Comparison of ENCODE assay signal across 1 cellular context in genomic region chr1:234600418-234601216, GRCh38.
TF ChIP-seq lines count a peak whose summit lies in the region.

No MANE protein-coding gene starts in this region.

TF ChIP-seq in K562, 482 proteins besides CTCF, POLR2A, EP300 and RAD21 (continued from another document and continues in another):
- TF ChIP-seq CREB5 (CRISPR knock-in tag; IDR thresholded peaks at IDR 0.05): 0 out of 2 replicates have a peak, but pooled peaks have one; percentile 43
- no peak for TF ChIP-seq ZKSCAN3 (CRISPR knock-in tag; IDR thresholded peaks at IDR 0.05)
- TF ChIP-seq ARID1B (IDR thresholded peaks at IDR 0.05): no peak
- TF ChIP-seq POLR3A (IDR thresholded peaks at IDR 0.05; ENCODE audit: borderline replicate concordance, extremely low read depth, insufficient read depth, insufficient read length): no peak
- no peak for TF ChIP-seq ETV1 (tag; conservative IDR thresholded peaks at IDR 0.05; ENCODE audit: low read depth)
- TF ChIP-seq HOXB6 (CRISPR knock-in tag; IDR thresholded peaks at IDR 0.05; ENCODE audit: borderline replicate concordance): 0 out of 2 replicates have a peak, but pooled peaks have one; percentile 51
- TF ChIP-seq MTA2 (IDR thresholded peaks at IDR 0.05; ENCODE audit: low read depth): no peak
- peak; percentile 4; the same call in 1 of the 2 replicates for TF ChIP-seq SMAD4 (CRISPR knock-in tag; conservative IDR thresholded peaks at IDR 0.05)
- TF ChIP-seq THAP12 (CRISPR knock-in tag; IDR thresholded peaks at IDR 0.05): no peak
- no peak for TF ChIP-seq NFIC (IDR thresholded peaks at IDR 0.05)
- TF ChIP-seq SRSF7 (optimal IDR thresholded peaks at IDR 0.05; ENCODE audit: low read depth, low read length): no peak
- no peak for TF ChIP-seq FOXJ3 (CRISPR knock-in tag; IDR thresholded peaks at IDR 0.05)
- TF ChIP-seq XRCC3 (IDR thresholded peaks at IDR 0.05): no peak
- TF ChIP-seq YY1 (IDR thresholded peaks at IDR 0.05; ENCODE audit: borderline replicate concordance in 1 of 3, control insufficient read depth in 1 of 3, extremely low read depth in 1 of 3, insufficient read depth in 3 of 3, insufficient read length in 1 of 3, insufficient replicate concordance in 2 of 3, low read depth in 1 of 3, low read length in 2 of 3): peak in 1 of 3 experiments; percentile 15
- no peak for TF ChIP-seq HMGXB4 (CRISPR knock-in tag; IDR thresholded peaks at IDR 0.05)
- TF ChIP-seq POLR2B (IDR thresholded peaks at IDR 0.05; ENCODE audit: low read depth, partially characterized antibody): no peak
- no peak for TF ChIP-seq CC2D1A (IDR thresholded peaks at IDR 0.05)
- 0 out of 2 replicates have a peak, but pooled peaks have one; percentile 20 for TF ChIP-seq MECOM (CRISPR knock-in tag; IDR thresholded peaks at IDR 0.05)
- no peak for TF ChIP-seq CHD4 (IDR thresholded peaks at IDR 0.05; ENCODE audit: insufficient read depth, insufficient replicate concordance, low read depth, low read length, poor library complexity, severe bottlenecking)
- no peak for TF ChIP-seq ZNF165 (CRISPR knock-in tag; IDR thresholded peaks at IDR 0.05; ENCODE audit: borderline replicate concordance)
- no peak for TF ChIP-seq THRAP3 (IDR thresholded peaks at IDR 0.05; ENCODE audit: borderline replicate concordance)
- TF ChIP-seq ZNF76 (CRISPR knock-in tag; IDR thresholded peaks at IDR 0.05; ENCODE audit: borderline replicate concordance): no peak
- no peak for TF ChIP-seq CHCHD3 (CRISPR knock-in tag; IDR thresholded peaks at IDR 0.05)
- no peak for TF ChIP-seq MITF (IDR thresholded peaks at IDR 0.05)
- no peak for TF ChIP-seq CBFA2T2 (conservative IDR thresholded peaks at IDR 0.05)
- no peak for TF ChIP-seq ZNF592 (IDR thresholded peaks at IDR 0.05)
- TF ChIP-seq ZNF696 (CRISPR knock-in tag; conservative IDR thresholded peaks at IDR 0.05): no peak
- TF ChIP-seq KDM4B (IDR thresholded peaks at IDR 0.05; ENCODE audit: borderline replicate concordance in 2 of 2, low read depth in 1 of 2): no peak
- TF ChIP-seq ZNF584 (CRISPR knock-in tag; IDR thresholded peaks at IDR 0.05; ENCODE audit: low read depth): peak; percentile 5; the same call in 1 of the 2 replicates
- no peak for TF ChIP-seq FOXO4 (CRISPR knock-in tag; IDR thresholded peaks at IDR 0.05)
- no peak for TF ChIP-seq ETV5 (CRISPR knock-in tag; IDR thresholded peaks at IDR 0.05; ENCODE audit: low read depth)
- TF ChIP-seq ZNF444 (CRISPR knock-in tag; IDR thresholded peaks at IDR 0.05): no peak
- TF ChIP-seq PRDM10 (IDR thresholded peaks at IDR 0.05; ENCODE audit: partially characterized antibody): no peak
- no peak for TF ChIP-seq BACH1 (tag; IDR thresholded peaks at IDR 0.05)
- no peak for TF ChIP-seq GTF2F1 (IDR thresholded peaks at IDR 0.05; ENCODE audit: low read depth, low read length)
- TF ChIP-seq JUN (IDR thresholded peaks at IDR 0.05; ENCODE audit: borderline replicate concordance, low read depth, low read length): no peak
- no peak for TF ChIP-seq JUN (CRISPR knock-in tag; IDR thresholded peaks at IDR 0.05; ENCODE audit: borderline replicate concordance)
- TF ChIP-seq STAT5A (IDR thresholded peaks at IDR 0.05; ENCODE audit: borderline replicate concordance, low read length): no peak
- peak; percentile 21; the same call in 1 of the 2 replicates for TF ChIP-seq ZNF589 (CRISPR knock-in tag; IDR thresholded peaks at IDR 0.05; ENCODE audit: low read depth)
- no peak for TF ChIP-seq JUND (IDR thresholded peaks at IDR 0.05; ENCODE audit: borderline replicate concordance, low read depth, low read length)
- TF ChIP-seq JUND (tag; IDR thresholded peaks at IDR 0.05; ENCODE audit: borderline replicate concordance, low read depth, low read length): no peak
- no peak for TF ChIP-seq ILF3 (IDR thresholded peaks at IDR 0.05; ENCODE audit: borderline replicate concordance)
- no peak for TF ChIP-seq SP1 (CRISPR knock-in tag; IDR thresholded peaks at IDR 0.05)
- no peak for TF ChIP-seq BRF1 (IDR thresholded peaks at IDR 0.05; ENCODE audit: borderline replicate concordance, extremely low read depth, insufficient read length)
- TF ChIP-seq ZNF518B (CRISPR knock-in tag; IDR thresholded peaks at IDR 0.05): no peak
- TF ChIP-seq HDGF (IDR thresholded peaks at IDR 0.05): no peak
